In the genomic region with DNA sequence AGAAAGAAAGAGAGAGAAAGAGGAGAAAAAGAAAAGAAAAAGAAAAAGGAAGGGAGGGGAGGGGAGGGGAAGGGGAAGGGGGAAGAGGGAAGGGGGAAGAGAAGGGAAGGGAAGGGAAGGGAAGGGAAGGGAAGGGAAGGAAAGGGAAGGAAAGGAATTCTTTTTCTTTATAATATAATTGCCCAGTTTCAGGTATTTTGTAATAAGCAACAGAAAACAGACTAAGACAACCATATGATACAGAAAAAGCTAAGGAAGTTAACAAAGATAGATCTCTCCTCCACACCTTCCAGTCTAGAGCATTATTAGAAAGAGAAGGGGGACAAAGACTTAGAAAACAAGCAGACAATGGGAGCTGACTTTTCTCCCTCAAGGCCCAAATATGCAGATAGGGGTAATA, we compare ENCODE assay signal across 8 cellular contexts. TPM values are rescaled to one million over a fixed set of nuclear protein-coding genes. Genes with fewer than 3 reads are reported as not detected.
"Had no signal": no experiment of that assay in that cellular context is flagged by ENCODE, and none has a peak within 500 bp of the region (broad histone marks: within the 10 kb centered on the region; RNA-seq: fewer than 3 reads in every experiment).

No MANE protein-coding gene starts in this region.

- FAIRE-seq: G401.6, GM12878, GM12891, GM12892, GM18507, GM19239 had no signal

- DNase-seq: GDM1, GF-D8 had no signal

- ATAC-seq: GM12878 had no signal

- H3K4me3 ChIP-seq: GM12878 had no signal

RNA-seq across cellular contexts. Expression of a gene that starts 31.0 kb away (rescaled TPM):
- total RNA-seq: GM12878 had no signal
- polyA plus RNA-seq: GM12878 had no signal
